In the genomic region with DNA sequence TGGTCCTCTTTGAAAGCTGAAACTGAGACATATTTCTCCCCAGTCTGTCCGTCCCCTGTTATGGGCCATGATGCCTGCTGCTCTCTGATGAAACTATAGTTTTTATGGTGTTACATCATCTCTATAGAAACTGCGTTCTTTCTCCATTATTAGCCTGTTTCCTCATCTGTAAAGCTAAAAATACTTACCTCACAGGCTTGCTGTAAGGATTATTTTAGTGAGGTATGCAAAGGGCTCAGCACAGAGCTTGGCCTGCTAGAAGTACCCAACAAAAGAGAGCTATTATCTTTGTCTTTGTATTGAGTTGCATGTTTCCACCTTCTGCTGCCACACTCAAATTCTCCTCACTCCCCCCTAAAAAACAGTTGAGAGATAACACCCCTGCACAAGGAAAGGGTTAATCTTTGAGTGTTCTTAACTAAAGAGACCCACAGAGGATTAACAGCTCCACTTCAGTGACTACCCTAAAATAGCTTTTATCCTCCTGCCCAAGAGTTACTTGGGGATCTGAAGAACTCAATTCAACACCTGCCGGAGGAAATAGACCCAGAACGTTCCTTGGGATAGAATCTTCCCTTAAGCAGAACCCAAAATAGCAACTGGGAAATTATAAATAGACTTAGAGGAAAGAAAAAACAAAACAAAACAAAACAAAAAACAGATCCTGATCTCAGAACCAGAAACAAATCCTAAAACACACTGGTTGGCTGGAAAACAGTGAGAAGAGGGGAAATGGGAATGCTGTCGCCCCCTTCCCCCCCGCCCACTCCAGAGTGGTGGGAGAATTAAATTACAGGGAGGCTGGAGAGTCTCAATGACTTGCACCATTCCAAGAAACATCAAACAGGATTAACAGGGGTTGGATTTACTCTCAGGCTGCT, we compare ENCODE assay signal across 8 cellular contexts. TPM values are rescaled to one million over a fixed set of nuclear protein-coding genes. Genes with fewer than 3 reads are reported as not detected.
DNase-seq lines count a peak whose midpoint lies in the region; ATAC-seq and TF ChIP-seq lines count a peak whose summit lies in the region.

No MANE protein-coding gene starts in this region.

- no peak overlapping the region for H2BK12ac ChIP-seq in H9 (ENCODE audit: insufficient read length, low read depth, low read length)

- peaks cover 7% of the 10 kb centered on the region for H3K36me3 ChIP-seq in fibroblast of lung (ENCODE audit: control insufficient read depth, insufficient read depth, low read length)

- WGBS in H9 (ENCODE audit: extremely low coverage, insufficient read length, low lambda C conversion rate), result no CpG with 5 or more reads among the region's 6 CpGs

- H3K9me3 Mint-ChIP-seq in H9, result no peaks in the 10 kb centered on the region; a peak in 1 of 5 replicates

- H3K9me3 ChIP-seq in H9 (ENCODE audit: control insufficient read depth, low read depth, low read length) (no peaks in the 10 kb centered on the region), fibroblast of lung (ENCODE audit: control insufficient read depth, insufficient read depth, low read depth, low read length) (no peaks in the 10 kb centered on the region)

- H3K4me1 ChIP-seq in H9 (ENCODE audit: insufficient read depth, low read length) (no peaks in the 10 kb centered on the region), fibroblast of lung (ENCODE audit: control insufficient read depth, extremely low read depth, insufficient read depth, low read length) (peaks cover 9% of the 10 kb centered on the region)

- H3K27me3 ChIP-seq in H9 (ENCODE audit: insufficient read depth, low read length) (no peaks in the 10 kb centered on the region), fibroblast of lung (ENCODE audit: control insufficient read depth, insufficient read depth, low read length) (no peaks in the 10 kb centered on the region)

- H3K4me3 ChIP-seq in fibroblast of lung (replicated peaks in 1 of 4; ENCODE audit: control extremely low read depth in 1 of 4, insufficient read depth in 1 of 4, low read depth in 3 of 4, low read length in 4 of 4) (peak overlapping the region in 2 of 4 experiments; percentile 92 to 95), retinal pigment epithelial cell (ENCODE audit: low read length) (peak overlapping the region; percentile 99)

- peak overlapping the region; percentile 27 to 59 (median 55); a peak in 5 of 7 replicates for H3K27ac Mint-ChIP-seq in H9

- no peak overlapping the region for H2BK15ac ChIP-seq in H9 (ENCODE audit: low read depth, low read length)

- TF ChIP-seq CTCF in H9 (conservative IDR thresholded peaks at IDR 0.05), result no peak
- TF ChIP-seq CTCF in fibroblast of lung (conservative IDR thresholded peaks at IDR 0.05 in 1 of 2, IDR thresholded peaks at IDR 0.05 in 1 of 2; ENCODE audit: low read depth in 1 of 2, low read length in 2 of 2), result no peak
- no peak for TF ChIP-seq CTCF in retinal pigment epithelial cell (conservative IDR thresholded peaks at IDR 0.05; ENCODE audit: low read depth, low read length)

- DNase-seq in H9 (no peak), SK-N-DZ (ENCODE audit: low spot score) (peak; percentile 78), fibroblast of lung (ENCODE audit: low read depth in 2 of 2) (peak in 1 of 2 donors; percentile 38), retinal pigment epithelial cell (ENCODE audit: low read depth) (no peak), UCSD-AML1 (lab: John Stamatoyannopoulos, UW; ENCODE audit: unreplicated experiment) (no peak), T1000 (lab: John Stamatoyannopoulos, UW) (no peak), activated gamma-delta T cell (lab: John Stamatoyannopoulos, UW) (no peak)

- H3K18ac ChIP-seq in H9 (ENCODE audit: insufficient read length, low read depth, low read length), result no peak overlapping the region

- no peaks in the 10 kb centered on the region for H3K27me3 Mint-ChIP-seq in H9 (ENCODE audit: low read depth)

- H3K4ac ChIP-seq in H9 (ENCODE audit: low read depth, low read length), result no peak overlapping the region

- no peak overlapping the region for H4K8ac ChIP-seq in H9 (replicated peaks; ENCODE audit: insufficient read length, low read depth, low read length)

- H2AK5ac ChIP-seq in H9 (ENCODE audit: insufficient read length, low read length), result no peak overlapping the region

- H3K79me1 ChIP-seq in H9 (ENCODE audit: insufficient read depth, low read depth, low read length, poor library complexity, severe bottlenecking), result peaks cover 9% of the 10 kb centered on the region

- H2BK5ac ChIP-seq in H9 (ENCODE audit: insufficient read length, low read length), result no peak overlapping the region

- no peak overlapping the region for H2AFZ ChIP-seq in H9 (ENCODE audit: low read length)
- no peak overlapping the region for H2AFZ ChIP-seq in fibroblast of lung (ENCODE audit: low read length)

- H4K20me1 ChIP-seq in H9 (ENCODE audit: control insufficient read depth, insufficient read depth, insufficient read length) (no peaks in the 10 kb centered on the region), fibroblast of lung (ENCODE audit: control insufficient read depth, extremely low read depth, insufficient read depth, low read length) (no peaks in the 10 kb centered on the region)

- peaks cover 18 to 39% (median 28%) of the 10 kb centered on the region in 3 experiments for H3K36me3 Mint-ChIP-seq in H9 (ENCODE audit: insufficient read depth in 1 of 3, low read depth in 3 of 3)

- peak overlapping the region; percentile 71 for H3K4me2 ChIP-seq in H9 (ENCODE audit: insufficient read depth, insufficient read length, low read length)
- peak overlapping the region; percentile 88 for H3K4me2 ChIP-seq in fibroblast of lung (ENCODE audit: extremely low read depth, insufficient read depth, low read length)

- H4K91ac ChIP-seq in H9 (ENCODE audit: insufficient read length, low read depth, low read length), result no peak overlapping the region

- H4K5ac ChIP-seq in H9 (ENCODE audit: insufficient read length, low read depth, low read length), result no peak overlapping the region

- peaks cover 10% of the 10 kb centered on the region for H3K23me2 ChIP-seq in H9 (ENCODE audit: insufficient read length, low read depth, low read length, poor library complexity, severe bottlenecking)

- no peak overlapping the region for H3K56ac ChIP-seq in H9 (ENCODE audit: insufficient read length, low read depth, low read length)

- H3K79me2 ChIP-seq in H9 (ENCODE audit: insufficient read depth, low read length) (peaks cover 23% of the 10 kb centered on the region; the same call in 1 of the 2 replicates), fibroblast of lung (ENCODE audit: control insufficient read depth, insufficient read depth, low read length) (peaks cover 76% of the 10 kb centered on the region)

- H3K9ac ChIP-seq in H9 (ENCODE audit: extremely low read depth, insufficient read length, low read length), result no peak overlapping the region
- H3K9ac ChIP-seq in fibroblast of lung (ENCODE audit: insufficient read depth, low read length), result no peak overlapping the region

- H2BK120ac ChIP-seq in H9 (ENCODE audit: low read depth, low read length, poor library complexity, severe bottlenecking), result no peak overlapping the region

- no peak for ATAC-seq in GM18867 (IDR thresholded peaks at IDR 0.05; ENCODE audit: unreplicated experiment)

- no peak overlapping the region for H3K23ac ChIP-seq in H9 (ENCODE audit: insufficient read length, low read depth, low read length)

- H3K14ac ChIP-seq in H9 (ENCODE audit: insufficient read depth, low read length), result no peak overlapping the region

- no peak overlapping the region for H3T11ph ChIP-seq in H9 (ENCODE audit: low read length)

- H3K4me1 Mint-ChIP-seq in H9, result peaks cover 49 to 51% of the 10 kb centered on the region in 2 experiments

- H2BK20ac ChIP-seq in H9 (ENCODE audit: low read depth, low read length, poor library complexity, severe bottlenecking), result no peak overlapping the region

- H3K27ac ChIP-seq in H9 (ENCODE audit: insufficient read length, low read depth, low read length) (no peak overlapping the region), fibroblast of lung (ENCODE audit: insufficient read depth, low read length) (no peak overlapping the region)

- peak overlapping the region; percentile 89 to 97 for H3K4me3 Mint-ChIP-seq in H9

RNA-seq across cellular contexts. Expression of a gene that starts 1.8 kb away (rescaled TPM):
- total RNA-seq in H9 (2021) (42.8 and 44.4 TPM in 2 replicates), fibroblast of lung (1.5 and 2.3 TPM in 2 replicates)
- polyA plus RNA-seq in SK-N-DZ (2014; cell fraction: cytosol; rRNA removed), result 10.9 and 12.5 TPM in 2 replicates
- polyA plus RNA-seq in SK-N-DZ (2014; cell fraction: nucleus; rRNA removed), result 4.4 and 12.4 TPM in 2 replicates
- polyA plus RNA-seq in fibroblast of lung, result 1.6 and 2.3 TPM in 2 replicates
- polyA plus RNA-seq in fibroblast of lung (2012), result 4.2 and 4.3 TPM in 2 replicates
- polyA minus RNA-seq in fibroblast of lung (ENCODE audit: low replicate concordance), result 13.4 and 14.9 TPM in 2 replicates

RNA-seq across cellular contexts. Expression of a gene that starts 1.9 kb away (rescaled TPM):
- total RNA-seq in H9 (2021) (39.0 and 41.2 TPM in 2 replicates), fibroblast of lung (23.4 and 32.4 TPM in 2 replicates)
- 30.0 and 38.8 TPM in 2 replicates for polyA plus RNA-seq in SK-N-DZ (2014; cell fraction: cytosol; rRNA removed)
- 14.4 and 15.3 TPM in 2 replicates for polyA plus RNA-seq in SK-N-DZ (2014; cell fraction: nucleus; rRNA removed)
- 39.6 and 41.0 TPM in 2 replicates for polyA plus RNA-seq in fibroblast of lung
- polyA plus RNA-seq in fibroblast of lung (2012), result 36.7 and 37.8 TPM in 2 replicates
- polyA minus RNA-seq in fibroblast of lung (ENCODE audit: low replicate concordance), result 42.6 and 46.4 TPM in 2 replicates

Comparison
In these comparisons a context has a peak if more than half of its experiments do, and no peak if none do; other contexts are left out.
1. RNA of a gene that starts 1.8 kb away (total RNA-seq): 42.8 to 44.4 TPM in H9; 1.5 to 2.3 TPM in fibroblast of lung; every median in the first group is over 10 times any median in the second.